17 cellular contexts compared by ENCODE assay signal in genomic region chr18:70523798-70524182, GRCh38.
DNase-seq lines count a peak whose midpoint lies in the region; ATAC-seq and TF ChIP-seq lines count a peak whose summit lies in the region.
"Had no signal": no experiment of that assay in that cellular context is flagged by ENCODE, and none has a peak within 500 bp of the region (broad histone marks: within the 10 kb centered on the region; RNA-seq: fewer than 3 reads in every experiment).

No MANE protein-coding gene starts in this region.

- H3K4me2 ChIP-seq in PC-3 (ENCODE audit: low read length), result no peak overlapping the region

- peak; percentile 75 for DNase-seq in NCI-H1105 treated with DMSO at 0.1 percent for 48 hours (lab: John Stamatoyannopoulos, UW)
- no peak for DNase-seq in NCI-H1105 (lab: John Stamatoyannopoulos, UW)
- DNase-seq in COLO668 (lab: John Stamatoyannopoulos, UW; ENCODE audit: unreplicated experiment), result peak; percentile 45
- DNase-seq in NCI-H146 (lab: John Stamatoyannopoulos, UW), result peak; percentile 89
- DNase-seq in PC-3, result no peak
- no peak for DNase-seq in cerebellum (ENCODE audit: low spot score)
- DNase-seq in amniotic stem cell (lab: John Stamatoyannopoulos, UW), result no peak
- DNase-seq in stimulated activated naive CD4-positive, alpha-beta T cell treated with Interleukin-2 at 50 U/mL for 16 hours (lab: John Stamatoyannopoulos, UW), result no peak
- DNase-seq: BE2C; Calu3; CD4-positive, alpha-beta T cell; DND-41; MM.1S; NCI-H2029; NCI-H526; SJCRH30 had no signal

- no peak overlapping the region for H3K9ac ChIP-seq in PC-3 (ENCODE audit: low read length)

- H3K9me3 ChIP-seq in PC-3 (ENCODE audit: low read length), result no peaks in the 10 kb centered on the region
- H3K9me3 ChIP-seq: BE2C, SJCRH30 had no signal

- BruUV-seq in PC-3 (replicated peaks; lab: Mats Ljungman, UMichigan), result no TSS peak

- H3F3A ChIP-seq in PC-3 (ENCODE audit: low read length, unreplicated experiment), result no peaks in the 10 kb centered on the region

- no peaks in the 10 kb centered on the region for H3K36me3 ChIP-seq in PC-3 (ENCODE audit: low read depth, low read length)
- H3K36me3 ChIP-seq: SJCRH30 had no signal

- CTCF ChIA-PET in PC-3 (lab: Charles Lee), result no interaction called here

- H3K9me2 ChIP-seq in PC-3 (replicated peaks; ENCODE audit: low read length), result no peaks in the 10 kb centered on the region

- H3K27me3 ChIP-seq in PC-3 (ENCODE audit: low read length), result peaks cover 30% of the 10 kb centered on the region; the same call in 1 of the 2 replicates
- H3K27me3 ChIP-seq: BE2C, SJCRH30 had no signal

- H2AFZ ChIP-seq in PC-3 (ENCODE audit: low read length), result no peak overlapping the region

- no peaks in the 10 kb centered on the region for H4K20me1 ChIP-seq in PC-3 (ENCODE audit: low read length)

- POLR2A ChIA-PET in PC-3 (lab: Charles Lee; ENCODE audit: unreplicated experiment), result no interaction called here

- TF ChIP-seq CTCF in PC-3 (conservative IDR thresholded peaks at IDR 0.05; ENCODE audit: low read depth, low read length), result no peak

- no peaks in the 10 kb centered on the region for H3K79me2 ChIP-seq in PC-3 (ENCODE audit: low read length)

- peaks cover 13% of the 10 kb centered on the region; the same call in 1 of the 2 replicates for H3K4me1 ChIP-seq in PC-3 (ENCODE audit: insufficient read depth, low read length)
- H3K4me1 ChIP-seq: BE2C, SJCRH30 had no signal

- H3K27ac ChIP-seq in PC-3 (ENCODE audit: low read length), result no peak overlapping the region
- H3K27ac ChIP-seq: RWPE1, SJCRH30 had no signal

- intact Hi-C loops in PC-3 (cut with micrococcal nuclease), result no loop called here

- H3K4me3 ChIP-seq in PC-3 (ENCODE audit: low read length), result no peak overlapping the region
- H3K4me3 ChIP-seq: SJCRH30 had no signal

- peak; percentile 4; the same call in 1 of the 2 replicates for ATAC-seq in PC-3

Comparison
In these comparisons a context has a peak if more than half of its experiments do, and no peak if none do; other contexts are left out.
1. DNase-seq: peak in NCI-H1105 treated with DMSO at 0.1 percent for 48 hours (single experiment), COLO668 (single experiment) and NCI-H146 (single experiment); none in NCI-H1105 (single experiment), PC-3 (single experiment), cerebellum (single experiment), amniotic stem cell (single experiment) and stimulated activated naive CD4-positive, alpha-beta T cell treated with Interleukin-2 at 50 U/mL for 16 hours (single experiment).